ENCODE assay signal across 1 cellular context in the genomic region with DNA sequence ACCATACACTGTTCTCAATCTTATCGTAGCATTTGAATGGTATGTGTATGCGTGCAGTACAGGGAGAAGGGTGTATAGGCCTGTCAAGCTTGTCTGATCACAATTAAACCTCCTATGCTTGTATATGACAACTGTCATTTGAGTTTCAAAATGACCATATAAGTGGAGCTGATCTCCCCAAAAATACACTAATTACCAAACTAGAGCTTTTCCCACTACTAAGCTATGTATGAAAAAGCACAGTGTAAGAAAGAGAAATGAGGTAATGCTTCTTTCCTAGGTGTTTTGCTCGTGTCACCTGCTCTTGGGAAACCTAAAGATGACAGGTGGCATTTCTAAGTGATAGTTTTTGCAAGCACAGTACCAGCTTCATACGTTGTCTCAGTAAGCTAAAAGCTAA.
TF ChIP-seq lines count a peak whose summit lies in the region.

No MANE protein-coding gene starts in this region.

TF ChIP-seq in GM12878, 131 proteins besides CTCF, POLR2A, EP300 and RAD21 (continued from another document):
- TF ChIP-seq, protein P1, sequence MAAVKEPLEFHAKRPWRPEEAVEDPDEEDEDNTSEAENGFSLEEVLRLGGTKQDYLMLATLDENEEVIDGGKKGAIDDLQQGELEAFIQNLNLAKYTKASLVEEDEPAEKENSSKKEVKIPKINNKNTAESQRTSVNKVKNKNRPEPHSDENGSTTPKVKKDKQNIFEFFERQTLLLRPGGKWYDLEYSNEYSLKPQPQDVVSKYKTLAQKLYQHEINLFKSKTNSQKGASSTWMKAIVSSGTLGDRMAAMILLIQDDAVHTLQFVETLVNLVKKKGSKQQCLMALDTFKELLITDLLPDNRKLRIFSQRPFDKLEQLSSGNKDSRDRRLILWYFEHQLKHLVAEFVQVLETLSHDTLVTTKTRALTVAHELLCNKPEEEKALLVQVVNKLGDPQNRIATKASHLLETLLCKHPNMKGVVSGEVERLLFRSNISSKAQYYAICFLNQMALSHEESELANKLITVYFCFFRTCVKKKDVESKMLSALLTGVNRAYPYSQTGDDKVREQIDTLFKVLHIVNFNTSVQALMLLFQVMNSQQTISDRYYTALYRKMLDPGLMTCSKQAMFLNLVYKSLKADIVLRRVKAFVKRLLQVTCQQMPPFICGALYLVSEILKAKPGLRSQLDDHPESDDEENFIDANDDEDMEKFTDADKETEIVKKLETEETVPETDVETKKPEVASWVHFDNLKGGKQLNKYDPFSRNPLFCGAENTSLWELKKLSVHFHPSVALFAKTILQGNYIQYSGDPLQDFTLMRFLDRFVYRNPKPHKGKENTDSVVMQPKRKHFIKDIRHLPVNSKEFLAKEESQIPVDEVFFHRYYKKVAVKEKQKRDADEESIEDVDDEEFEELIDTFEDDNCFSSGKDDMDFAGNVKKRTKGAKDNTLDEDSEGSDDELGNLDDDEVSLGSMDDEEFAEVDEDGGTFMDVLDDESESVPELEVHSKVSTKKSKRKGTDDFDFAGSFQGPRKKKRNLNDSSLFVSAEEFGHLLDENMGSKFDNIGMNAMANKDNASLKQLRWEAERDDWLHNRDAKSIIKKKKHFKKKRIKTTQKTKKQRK (IDR thresholded peaks at IDR 0.05; ENCODE audit: low read depth, low read length) = no peak
- peak; percentile 78; the same call in 1 of the 2 replicates for TF ChIP-seq ZBED1 (IDR thresholded peaks at IDR 0.05; ENCODE audit: borderline replicate concordance)
- TF ChIP-seq, protein P2, sequence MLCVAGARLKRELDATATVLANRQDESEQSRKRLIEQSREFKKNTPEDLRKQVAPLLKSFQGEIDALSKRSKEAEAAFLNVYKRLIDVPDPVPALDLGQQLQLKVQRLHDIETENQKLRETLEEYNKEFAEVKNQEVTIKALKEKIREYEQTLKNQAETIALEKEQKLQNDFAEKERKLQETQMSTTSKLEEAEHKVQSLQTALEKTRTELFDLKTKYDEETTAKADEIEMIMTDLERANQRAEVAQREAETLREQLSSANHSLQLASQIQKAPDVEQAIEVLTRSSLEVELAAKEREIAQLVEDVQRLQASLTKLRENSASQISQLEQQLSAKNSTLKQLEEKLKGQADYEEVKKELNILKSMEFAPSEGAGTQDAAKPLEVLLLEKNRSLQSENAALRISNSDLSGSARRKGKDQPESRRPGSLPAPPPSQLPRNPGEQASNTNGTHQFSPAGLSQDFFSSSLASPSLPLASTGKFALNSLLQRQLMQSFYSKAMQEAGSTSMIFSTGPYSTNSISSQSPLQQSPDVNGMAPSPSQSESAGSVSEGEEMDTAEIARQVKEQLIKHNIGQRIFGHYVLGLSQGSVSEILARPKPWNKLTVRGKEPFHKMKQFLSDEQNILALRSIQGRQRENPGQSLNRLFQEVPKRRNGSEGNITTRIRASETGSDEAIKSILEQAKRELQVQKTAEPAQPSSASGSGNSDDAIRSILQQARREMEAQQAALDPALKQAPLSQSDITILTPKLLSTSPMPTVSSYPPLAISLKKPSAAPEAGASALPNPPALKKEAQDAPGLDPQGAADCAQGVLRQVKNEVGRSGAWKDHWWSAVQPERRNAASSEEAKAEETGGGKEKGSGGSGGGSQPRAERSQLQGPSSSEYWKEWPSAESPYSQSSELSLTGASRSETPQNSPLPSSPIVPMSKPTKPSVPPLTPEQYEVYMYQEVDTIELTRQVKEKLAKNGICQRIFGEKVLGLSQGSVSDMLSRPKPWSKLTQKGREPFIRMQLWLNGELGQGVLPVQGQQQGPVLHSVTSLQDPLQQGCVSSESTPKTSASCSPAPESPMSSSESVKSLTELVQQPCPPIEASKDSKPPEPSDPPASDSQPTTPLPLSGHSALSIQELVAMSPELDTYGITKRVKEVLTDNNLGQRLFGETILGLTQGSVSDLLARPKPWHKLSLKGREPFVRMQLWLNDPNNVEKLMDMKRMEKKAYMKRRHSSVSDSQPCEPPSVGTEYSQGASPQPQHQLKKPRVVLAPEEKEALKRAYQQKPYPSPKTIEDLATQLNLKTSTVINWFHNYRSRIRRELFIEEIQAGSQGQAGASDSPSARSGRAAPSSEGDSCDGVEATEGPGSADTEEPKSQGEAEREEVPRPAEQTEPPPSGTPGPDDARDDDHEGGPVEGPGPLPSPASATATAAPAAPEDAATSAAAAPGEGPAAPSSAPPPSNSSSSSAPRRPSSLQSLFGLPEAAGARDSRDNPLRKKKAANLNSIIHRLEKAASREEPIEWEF (IDR thresholded peaks at IDR 0.05; ENCODE audit: insufficient replicate concordance, low read depth, low read length) = no peak
- TF ChIP-seq NR2F1 (conservative IDR thresholded peaks at IDR 0.05) = no peak
- TF ChIP-seq MYB (IDR thresholded peaks at IDR 0.05; ENCODE audit: borderline replicate concordance, low read depth, low read length) = no peak
- TF ChIP-seq SMC3 (IDR thresholded peaks at IDR 0.05; ENCODE audit: borderline replicate concordance, low read length) = no peak
- TF ChIP-seq, protein P3, sequence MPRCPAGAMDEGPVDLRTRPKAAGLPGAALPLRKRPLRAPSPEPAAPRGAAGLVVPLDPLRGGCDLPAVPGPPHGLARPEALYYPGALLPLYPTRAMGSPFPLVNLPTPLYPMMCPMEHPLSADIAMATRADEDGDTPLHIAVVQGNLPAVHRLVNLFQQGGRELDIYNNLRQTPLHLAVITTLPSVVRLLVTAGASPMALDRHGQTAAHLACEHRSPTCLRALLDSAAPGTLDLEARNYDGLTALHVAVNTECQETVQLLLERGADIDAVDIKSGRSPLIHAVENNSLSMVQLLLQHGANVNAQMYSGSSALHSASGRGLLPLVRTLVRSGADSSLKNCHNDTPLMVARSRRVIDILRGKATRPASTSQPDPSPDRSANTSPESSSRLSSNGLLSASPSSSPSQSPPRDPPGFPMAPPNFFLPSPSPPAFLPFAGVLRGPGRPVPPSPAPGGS (IDR thresholded peaks at IDR 0.05; ENCODE audit: borderline replicate concordance, insufficient read depth, low read depth, low read length, poor library complexity, severe bottlenecking) = peak; percentile 54
- peak; percentile 95 for TF ChIP-seq NFIC (IDR thresholded peaks at IDR 0.05; ENCODE audit: low read depth, low read length)
- no peak for TF ChIP-seq BACH1 (IDR thresholded peaks at IDR 0.05; ENCODE audit: borderline replicate concordance)
- TF ChIP-seq GABPA (IDR thresholded peaks at IDR 0.05; ENCODE audit: low read depth) = peak; percentile 59; the same call in 1 of the 2 replicates
- TF ChIP-seq, protein P4, sequence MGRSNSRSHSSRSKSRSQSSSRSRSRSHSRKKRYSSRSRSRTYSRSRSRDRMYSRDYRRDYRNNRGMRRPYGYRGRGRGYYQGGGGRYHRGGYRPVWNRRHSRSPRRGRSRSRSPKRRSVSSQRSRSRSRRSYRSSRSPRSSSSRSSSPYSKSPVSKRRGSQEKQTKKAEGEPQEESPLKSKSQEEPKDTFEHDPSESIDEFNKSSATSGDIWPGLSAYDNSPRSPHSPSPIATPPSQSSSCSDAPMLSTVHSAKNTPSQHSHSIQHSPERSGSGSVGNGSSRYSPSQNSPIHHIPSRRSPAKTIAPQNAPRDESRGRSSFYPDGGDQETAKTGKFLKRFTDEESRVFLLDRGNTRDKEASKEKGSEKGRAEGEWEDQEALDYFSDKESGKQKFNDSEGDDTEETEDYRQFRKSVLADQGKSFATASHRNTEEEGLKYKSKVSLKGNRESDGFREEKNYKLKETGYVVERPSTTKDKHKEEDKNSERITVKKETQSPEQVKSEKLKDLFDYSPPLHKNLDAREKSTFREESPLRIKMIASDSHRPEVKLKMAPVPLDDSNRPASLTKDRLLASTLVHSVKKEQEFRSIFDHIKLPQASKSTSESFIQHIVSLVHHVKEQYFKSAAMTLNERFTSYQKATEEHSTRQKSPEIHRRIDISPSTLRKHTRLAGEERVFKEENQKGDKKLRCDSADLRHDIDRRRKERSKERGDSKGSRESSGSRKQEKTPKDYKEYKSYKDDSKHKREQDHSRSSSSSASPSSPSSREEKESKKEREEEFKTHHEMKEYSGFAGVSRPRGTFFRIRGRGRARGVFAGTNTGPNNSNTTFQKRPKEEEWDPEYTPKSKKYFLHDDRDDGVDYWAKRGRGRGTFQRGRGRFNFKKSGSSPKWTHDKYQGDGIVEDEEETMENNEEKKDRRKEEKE (IDR thresholded peaks at IDR 0.05) = no peak
- no peak for TF ChIP-seq KAT2A (conservative IDR thresholded peaks at IDR 0.05; ENCODE audit: control insufficient read depth, low read depth, low read length)
- peak; percentile 89; the same call in 1 of the 2 replicates for TF ChIP-seq FOXM1 (IDR thresholded peaks at IDR 0.05; ENCODE audit: low read depth, low read length)
- no peak for TF ChIP-seq FOXK2 (IDR thresholded peaks at IDR 0.05)
- no peak for TF ChIP-seq MYC (IDR thresholded peaks at IDR 0.05; ENCODE audit: insufficient read depth, insufficient read length, insufficient replicate concordance, low read length, severe bottlenecking)
- TF ChIP-seq, protein P5, sequence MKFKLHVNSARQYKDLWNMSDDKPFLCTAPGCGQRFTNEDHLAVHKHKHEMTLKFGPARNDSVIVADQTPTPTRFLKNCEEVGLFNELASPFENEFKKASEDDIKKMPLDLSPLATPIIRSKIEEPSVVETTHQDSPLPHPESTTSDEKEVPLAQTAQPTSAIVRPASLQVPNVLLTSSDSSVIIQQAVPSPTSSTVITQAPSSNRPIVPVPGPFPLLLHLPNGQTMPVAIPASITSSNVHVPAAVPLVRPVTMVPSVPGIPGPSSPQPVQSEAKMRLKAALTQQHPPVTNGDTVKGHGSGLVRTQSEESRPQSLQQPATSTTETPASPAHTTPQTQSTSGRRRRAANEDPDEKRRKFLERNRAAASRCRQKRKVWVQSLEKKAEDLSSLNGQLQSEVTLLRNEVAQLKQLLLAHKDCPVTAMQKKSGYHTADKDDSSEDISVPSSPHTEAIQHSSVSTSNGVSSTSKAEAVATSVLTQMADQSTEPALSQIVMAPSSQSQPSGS (IDR thresholded peaks at IDR 0.05; ENCODE audit: low read length) = peak; percentile 89
- TF ChIP-seq, protein P6, sequence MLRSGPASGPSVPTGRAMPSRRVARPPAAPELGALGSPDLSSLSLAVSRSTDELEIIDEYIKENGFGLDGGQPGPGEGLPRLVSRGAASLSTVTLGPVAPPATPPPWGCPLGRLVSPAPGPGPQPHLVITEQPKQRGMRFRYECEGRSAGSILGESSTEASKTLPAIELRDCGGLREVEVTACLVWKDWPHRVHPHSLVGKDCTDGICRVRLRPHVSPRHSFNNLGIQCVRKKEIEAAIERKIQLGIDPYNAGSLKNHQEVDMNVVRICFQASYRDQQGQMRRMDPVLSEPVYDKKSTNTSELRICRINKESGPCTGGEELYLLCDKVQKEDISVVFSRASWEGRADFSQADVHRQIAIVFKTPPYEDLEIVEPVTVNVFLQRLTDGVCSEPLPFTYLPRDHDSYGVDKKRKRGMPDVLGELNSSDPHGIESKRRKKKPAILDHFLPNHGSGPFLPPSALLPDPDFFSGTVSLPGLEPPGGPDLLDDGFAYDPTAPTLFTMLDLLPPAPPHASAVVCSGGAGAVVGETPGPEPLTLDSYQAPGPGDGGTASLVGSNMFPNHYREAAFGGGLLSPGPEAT (IDR thresholded peaks at IDR 0.05; ENCODE audit: low read depth) = no peak
- peak; percentile 88 for TF ChIP-seq CREM (IDR thresholded peaks at IDR 0.05; ENCODE audit: low read depth)
- peak; percentile 82 for TF ChIP-seq CREB1 (IDR thresholded peaks at IDR 0.05; ENCODE audit: low read depth)
- TF ChIP-seq FOS (IDR thresholded peaks at IDR 0.05; ENCODE audit: borderline replicate concordance, extremely low read depth, insufficient read length) = no peak
- TF ChIP-seq WRNIP1 (IDR thresholded peaks at IDR 0.05; ENCODE audit: borderline replicate concordance, low read depth, low read length) = no peak
- no peak for TF ChIP-seq SIX5 (IDR thresholded peaks at IDR 0.05; ENCODE audit: low read depth, low read length, severe bottlenecking)
- TF ChIP-seq ZNF622 (IDR thresholded peaks at IDR 0.05) = no peak
- TF ChIP-seq YY1 (IDR thresholded peaks at IDR 0.05; ENCODE audit: low read depth, low read length) = no peak
- TF ChIP-seq BCL11A (IDR thresholded peaks at IDR 0.05; ENCODE audit: low read depth, low read length) = peak; percentile 58; the same call in 1 of the 2 replicates
- TF ChIP-seq EGR1 (IDR thresholded peaks at IDR 0.05; ENCODE audit: borderline replicate concordance in 1 of 2, low read depth in 2 of 2, low read length in 2 of 2) = no peak
- TF ChIP-seq ZNF24 (IDR thresholded peaks at IDR 0.05) = 0 out of 2 replicates have a peak, but pooled peaks have one; percentile 5
